11 cellular contexts compared by ENCODE assay signal in the genomic region with DNA sequence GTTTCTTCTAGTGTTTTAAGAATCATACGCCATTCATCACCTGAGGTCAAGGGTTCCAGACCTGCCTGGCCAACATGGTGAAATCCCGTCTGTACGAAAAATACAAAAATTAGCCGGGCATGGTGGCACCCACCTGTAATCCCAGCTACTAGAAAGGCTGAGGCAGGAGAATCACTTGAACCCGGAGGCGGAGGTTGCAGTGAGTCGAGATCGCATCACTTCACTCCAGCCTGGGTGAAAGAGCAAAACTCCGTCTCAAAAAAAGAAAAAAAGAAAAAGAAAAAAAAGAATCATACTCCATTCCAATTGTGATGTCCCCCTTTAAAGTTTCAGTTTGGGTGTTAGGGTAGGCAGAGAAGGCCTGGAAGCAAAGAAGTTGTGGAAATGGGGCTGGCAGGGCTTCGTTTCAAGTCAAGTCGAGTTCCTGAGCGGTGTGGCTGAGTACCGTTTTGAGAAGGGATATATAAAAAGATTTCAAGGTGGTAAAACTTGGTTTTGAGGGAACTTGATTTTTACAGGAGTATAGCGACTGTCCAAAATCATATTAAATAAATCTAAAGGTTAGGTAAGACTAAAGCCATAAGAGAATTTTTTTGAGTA. TPM values are rescaled to one million over a fixed set of nuclear protein-coding genes. Genes with fewer than 3 reads are reported as not detected.
DNase-seq lines count a peak whose midpoint lies in the region; ATAC-seq and TF ChIP-seq lines count a peak whose summit lies in the region.
"Had no signal": no experiment of that assay in that cellular context is flagged by ENCODE, and none has a peak within 500 bp of the region (broad histone marks: within the 10 kb centered on the region; RNA-seq: fewer than 3 reads in every experiment).

No MANE protein-coding gene starts in this region.

- H3K9me3 Mint-ChIP-seq in Caco-2 (ENCODE audit: unreplicated experiment) = no peaks in the 10 kb centered on the region

- POLR2A ChIA-PET in Caco-2 (lab: Charles Lee) = interaction anchor here (0.5 kb wide), 2 partner anchors 109 to 253 kb away, joined by 3 to 6 read pairs; no protein-coding TSS in a partner anchor

- H4K20me1 ChIP-seq in OCI-LY1 (ENCODE audit: insufficient read depth, low read length) = no peaks in the 10 kb centered on the region

- H3K9ac ChIP-seq in OCI-LY1 (ENCODE audit: low read length) = no peak overlapping the region
- peak overlapping the region in 1 of 2 donors; percentile 92 for H3K9ac ChIP-seq in colonic mucosa (ENCODE audit: low read depth in 2 of 2, low read length in 2 of 2)

- BruUV-seq in Caco-2 (replicated peaks; lab: Mats Ljungman, UMichigan) = no TSS peak

- DNase-seq in Caco-2 = no peak
- DNase-seq in colonic mucosa = no peak
- no peak for DNase-seq in omental fat pad (ENCODE audit: low spot score)
- no peak for DNase-seq in COLO829 (ENCODE audit: low spot score)
- no peak for DNase-seq in retina
- DNase-seq in NCI-H2171 (lab: John Stamatoyannopoulos, UW) = no peak
- DNase-seq: left lung, NCI-H2029, spleen had no signal

- H3K27ac ChIP-seq in OCI-LY1 (ENCODE audit: low read depth, low read length, poor library complexity, severe bottlenecking) (no peak overlapping the region), colonic mucosa (peak overlapping the region; percentile 86)

- H3K79me2 ChIP-seq in OCI-LY1 (ENCODE audit: insufficient read depth, low read length) = peaks cover 10% of the 10 kb centered on the region; the same call in 1 of the 2 replicates

- H3K27ac Mint-ChIP-seq in Caco-2 (ENCODE audit: unreplicated experiment) = peak overlapping the region; percentile 86

- H3K9me2 ChIP-seq in OCI-LY1 (ENCODE audit: low read depth, low read length) = no peaks in the 10 kb centered on the region

- H3K36me3 Mint-ChIP-seq in Caco-2 (ENCODE audit: insufficient read depth, unreplicated experiment) = peaks cover 9% of the 10 kb centered on the region

- CTCF ChIA-PET in Caco-2 (lab: Charles Lee) = no interaction called here

- H3K27me3 Mint-ChIP-seq in Caco-2 (ENCODE audit: insufficient read depth, unreplicated experiment) = no peaks in the 10 kb centered on the region

- H2AFZ ChIP-seq in OCI-LY1 (ENCODE audit: low read length) (no peak overlapping the region), neuron (ENCODE audit: low read depth, low read length) (no peak overlapping the region)

- H3F3A ChIP-seq in OCI-LY1 (ENCODE audit: insufficient read depth, low read length) = no peaks in the 10 kb centered on the region

- peak overlapping the region; percentile 93 for H3K4me3 Mint-ChIP-seq in Caco-2 (ENCODE audit: unreplicated experiment)

- intact Hi-C loops in Caco-2 (cut with micrococcal nuclease; ENCODE audit: unreplicated experiment) (no loop called here), colonic mucosa (cut with DNase I) (no loop called here)

- H3K4me1 ChIP-seq in Caco-2 (peaks cover 7% of the 10 kb centered on the region; the same call in 1 of the 2 replicates), OCI-LY1 (ENCODE audit: insufficient read depth, low read length, severe bottlenecking) (peaks cover 50% of the 10 kb centered on the region), colonic mucosa (no peaks in the 10 kb centered on the region), neuron (ENCODE audit: insufficient read depth, low read length) (peaks cover 43% of the 10 kb centered on the region)

- TF ChIP-seq CTCF in Caco-2 (IDR thresholded peaks at IDR 0.05; ENCODE audit: insufficient read depth in 1 of 2, low read depth in 1 of 2, low read length in 1 of 2, severe bottlenecking in 1 of 2, unreplicated experiment in 1 of 2) (no peak), OCI-LY1 (IDR thresholded peaks at IDR 0.05; ENCODE audit: low read length) (no peak), colonic mucosa (IDR thresholded peaks at IDR 0.05) (no peak), omental fat pad (IDR thresholded peaks at IDR 0.05) (no peak)

- H3K4me1 Mint-ChIP-seq in Caco-2 (ENCODE audit: low read depth, unreplicated experiment) = peaks cover 7% of the 10 kb centered on the region

- H3K36me3 ChIP-seq in Caco-2 (ENCODE audit: control insufficient read depth, insufficient read depth, low read length) (no peaks in the 10 kb centered on the region), OCI-LY1 (ENCODE audit: insufficient read depth, low read length) (peaks cover 4% of the 10 kb centered on the region; the same call in 1 of the 2 replicates), colonic mucosa (no peaks in the 10 kb centered on the region), neuron (ENCODE audit: insufficient read depth, low read length) (peaks cover under 1% of the 10 kb centered on the region)

- H3K4me2 ChIP-seq in OCI-LY1 (ENCODE audit: low read length) = peak overlapping the region; percentile 84; the same call in 1 of the 2 replicates

- no peak for ATAC-seq in omental fat pad (ENCODE audit: low FRiP score)
- ATAC-seq: left lung had no signal

- no peaks in the 10 kb centered on the region for H3K9me3 ChIP-seq in Caco-2
- no peaks in the 10 kb centered on the region for H3K9me3 ChIP-seq in OCI-LY1 (ENCODE audit: low read length)
- no peaks in the 10 kb centered on the region for H3K9me3 ChIP-seq in colonic mucosa
- no peaks in the 10 kb centered on the region for H3K9me3 ChIP-seq in neuron (ENCODE audit: low read length)
- H3K9me3 ChIP-seq: left lung, spleen had no signal

- H3K4me3 ChIP-seq in Caco-2 (ENCODE audit: low read depth, low read length) = no peak overlapping the region
- no peak overlapping the region for H3K4me3 ChIP-seq in OCI-LY1 (ENCODE audit: low read depth, low read length, poor library complexity, severe bottlenecking)
- no peak overlapping the region for H3K4me3 ChIP-seq in colonic mucosa
- H3K4me3 ChIP-seq in neuron (ENCODE audit: low read length) = peak overlapping the region; percentile 95

- H3K27me3 ChIP-seq in Caco-2 (replicated peaks; ENCODE audit: control insufficient read depth, insufficient read depth, low read length) = no peaks in the 10 kb centered on the region
- H3K27me3 ChIP-seq in OCI-LY1 (ENCODE audit: insufficient read depth, low read length) = no peaks in the 10 kb centered on the region
- no peaks in the 10 kb centered on the region for H3K27me3 ChIP-seq in colonic mucosa
- H3K27me3 ChIP-seq in neuron (ENCODE audit: insufficient read depth, low read length) = peaks cover 25% of the 10 kb centered on the region
- H3K27me3 ChIP-seq: left lung, spleen had no signal

RNA-seq across cellular contexts. Expression of a gene that starts 1.5 kb away (rescaled TPM):
- total RNA-seq in Caco-2 (2022) = 16.5 and 17.7 TPM in 2 replicates
- 10 to 100 TPM; 39.5 to 50.5 TPM for total RNA-seq in colonic mucosa
- total RNA-seq in omental fat pad = 10 to 100 TPM; 35.5 to 47.4 (median 40.7) TPM

RNA-seq across cellular contexts. Expression of a gene that starts 2.1 kb away (rescaled TPM):
- total RNA-seq in Caco-2 (2022) (39.1 and 42.8 TPM in 2 replicates), colonic mucosa (10 to 100 TPM; 42.0 to 51.8 TPM), omental fat pad (10 to 100 TPM; 27.7 to 45.6 (median 29.6) TPM)
